8 cellular contexts compared by ENCODE assay signal in the genomic region with DNA sequence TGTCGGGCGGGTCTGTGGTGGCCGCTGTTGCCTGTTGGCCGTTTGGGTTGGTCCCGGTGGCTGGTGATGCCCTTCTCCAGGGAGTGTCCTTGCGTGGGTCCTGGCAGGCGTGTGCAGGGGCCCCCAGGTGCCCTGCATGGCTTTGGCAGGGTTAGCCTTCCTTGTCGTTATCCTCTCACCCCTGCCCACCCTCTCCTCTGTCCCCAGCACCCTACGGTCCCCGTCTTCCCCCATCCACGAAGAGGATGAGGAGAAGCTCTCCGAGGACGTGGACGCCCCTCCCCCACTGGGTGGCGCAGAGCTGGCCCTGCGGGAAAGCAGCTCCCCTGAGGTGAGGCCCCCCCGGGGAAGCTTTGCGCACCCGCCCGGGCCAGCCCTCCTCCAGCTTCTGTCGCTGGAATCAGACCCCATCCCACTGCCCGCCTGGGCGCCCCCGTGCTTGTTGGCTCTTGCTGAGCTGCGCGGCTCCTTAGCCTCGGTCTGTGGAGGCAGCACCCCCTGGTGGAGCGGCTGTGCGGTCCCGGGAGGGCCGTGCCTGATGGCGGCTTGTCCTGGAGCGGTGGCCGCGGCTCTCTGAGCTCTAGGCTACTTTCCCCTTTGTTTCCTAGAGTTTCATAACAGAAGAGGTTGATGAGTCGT. TPM values are rescaled to one million over a fixed set of nuclear protein-coding genes. Genes with fewer than 3 reads are reported as not detected.
DNase-seq lines count a peak whose midpoint lies in the region; TF ChIP-seq lines count a peak whose summit lies in the region.

No MANE protein-coding gene starts in this region.

- no peaks in the 10 kb centered on the region for H3K9me3 Mint-ChIP-seq in activated T-cell treated with anti-CD3 and anti-CD28 coated beads, Interleukin-2, amount 50 U/mL, for 24 hours
- H3K9me3 Mint-ChIP-seq in immature natural killer cell, result no peaks in the 10 kb centered on the region

- H3K4me1 Mint-ChIP-seq in activated T-cell treated with anti-CD3 and anti-CD28 coated beads, Interleukin-2, amount 50 U/mL, for 24 hours (ENCODE audit: low read depth), result peaks cover 15% of the 10 kb centered on the region
- no peaks in the 10 kb centered on the region for H3K4me1 Mint-ChIP-seq in immature natural killer cell

- H3K27me3 Mint-ChIP-seq in activated T-cell treated with anti-CD3 and anti-CD28 coated beads, Interleukin-2, amount 50 U/mL, for 24 hours, result no peaks in the 10 kb centered on the region
- peaks cover under 1 to 11% (median 1%) of the 10 kb centered on the region in 3 donors for H3K27me3 Mint-ChIP-seq in immature natural killer cell (ENCODE audit: low read depth in 3 of 3)

- H3K36me3 ChIP-seq in A673 (ENCODE audit: insufficient read depth, low read length, poor library complexity, severe bottlenecking), result no peaks in the 10 kb centered on the region

- H3K27me3 ChIP-seq in A673 (replicated peaks; ENCODE audit: insufficient read depth, low read depth, low read length, poor library complexity) (no peaks in the 10 kb centered on the region), HL-60 (ENCODE audit: insufficient read depth, poor library complexity, severe bottlenecking) (no peaks in the 10 kb centered on the region)

- H3K27ac ChIP-seq in A673 (ENCODE audit: low read depth, low read length, poor library complexity, severe bottlenecking) (no peak overlapping the region), HL-60 (replicated peaks) (peak overlapping the region; percentile 99)

- POLR2A ChIA-PET in A673 (lab: Charles Lee; ENCODE audit: low non-redundant PET), result no interaction called here

- H3K4me3 ChIP-seq in A673 (ENCODE audit: low read depth, low read length, poor library complexity, severe bottlenecking) (no peak overlapping the region), HL-60 (replicated peaks; ENCODE audit: insufficient read depth, low read length) (peak overlapping the region; percentile 33)

- CTCF ChIA-PET in A673 (lab: Charles Lee), result no interaction called here

- H3K36me3 Mint-ChIP-seq in activated T-cell treated with anti-CD3 and anti-CD28 coated beads, Interleukin-2, amount 50 U/mL, for 24 hours (ENCODE audit: low read depth), result peaks cover 73% of the 10 kb centered on the region
- peaks cover 0 to 8% (median 8%) of the 10 kb centered on the region in 3 donors for H3K36me3 Mint-ChIP-seq in immature natural killer cell

- DNase-seq in A673 (ENCODE audit: low spot score) (peak; percentile 35), HL-60 (ENCODE audit: low read depth in 1 of 2, low spot score in 1 of 2) (peak; percentile 65 to 88), iPS DF 19.7 (ENCODE audit: low read depth, low spot score) (peak; percentile 25), SW 1271 (lab: John Stamatoyannopoulos, UW) (no peak), immature natural killer cell (no peak), globus pallidus (ENCODE audit: low spot score) (no peak)
- peak; percentile 61 for DNase-seq in activated T-cell treated with anti-CD3 and anti-CD28 coated beads, Interleukin-2, amount 50 U/mL, for 24 hours
- DNase-seq in stimulated activated CD8-positive, alpha-beta memory T cell treated with anti-CD3 and anti-CD28 coated beads, Interleukin-2, amount 100 ng/mL, for 48 hours (ENCODE audit: low read depth in 2 of 2), result peak; percentile 43 to 45

- TF ChIP-seq CTCF in A673 (conservative IDR thresholded peaks at IDR 0.05; ENCODE audit: low read depth, low read length) (peak; percentile 47; the same call in 1 of the 2 replicates), HL-60 (IDR thresholded peaks at IDR 0.05; ENCODE audit: insufficient read depth, low read length) (peak; percentile 70)

- H3K4me3 Mint-ChIP-seq in activated T-cell treated with anti-CD3 and anti-CD28 coated beads, Interleukin-2, amount 50 U/mL, for 24 hours, result no peak overlapping the region
- no peak overlapping the region for H3K4me3 Mint-ChIP-seq in immature natural killer cell

- BruUV-seq in A673 (replicated peaks; lab: Mats Ljungman, UMichigan), result no TSS peak

- no peak overlapping the region for H3K27ac Mint-ChIP-seq in activated T-cell treated with anti-CD3 and anti-CD28 coated beads, Interleukin-2, amount 50 U/mL, for 24 hours
- no peak overlapping the region for H3K27ac Mint-ChIP-seq in immature natural killer cell

- H3K4me1 ChIP-seq in A673 (ENCODE audit: insufficient read depth, low read length, poor library complexity, severe bottlenecking), result peaks cover 7% of the 10 kb centered on the region

- no peaks in the 10 kb centered on the region for H3K9me3 ChIP-seq in A673 (ENCODE audit: low read depth, low read length, poor library complexity, severe bottlenecking)

- intact Hi-C loops in A673 (cut with micrococcal nuclease; ENCODE audit: unreplicated experiment), result no loop called here

RNA-seq across cellular contexts. Expression of a gene that starts 10.6 kb away (rescaled TPM):
- 29.7 and 33.8 TPM in 2 replicates for total RNA-seq in A673 (2021)
- 100 to 1,000 TPM in 1 of 3 donors, 10 to 100 TPM in 2; 86.5 to 125 (median 99.6) TPM for polyA plus RNA-seq in immature natural killer cell

RNA-seq across cellular contexts. Expression of a gene that starts 51.3 kb away (rescaled TPM):
- total RNA-seq in A673 (2021), result 26.9 and 30.3 TPM in 2 replicates
- 1 to 10 TPM; 1.4 to 6.4 (median 2.6) TPM for polyA plus RNA-seq in immature natural killer cell

RNA-seq across cellular contexts. Expression of a gene that starts 51.6 kb away (rescaled TPM):
- total RNA-seq in A673 (2021), result 0.15 and 0.72 TPM in 2 replicates
- under 1 TPM in 2 of 3 donors, not detected in 1; 0.15 to 0.22 TPM for polyA plus RNA-seq in immature natural killer cell

RNA-seq across cellular contexts. Expression of a gene that starts 58.1 kb away (rescaled TPM):
- 54.6 and 61.4 TPM in 2 replicates for total RNA-seq in A673 (2021)
- 10 to 100 TPM in 1 of 3 donors, 1 to 10 TPM in 2; 2.3 to 13.2 (median 3.5) TPM for polyA plus RNA-seq in immature natural killer cell

Comparison
In these comparisons a context has a peak if more than half of its experiments do, and no peak if none do; other contexts are left out.
1. DNase-seq: peak in A673 (single experiment), HL-60 (2 of 2), activated T-cell treated with anti-CD3 and anti-CD28 coated beads, Interleukin-2, amount 50 U/mL, for 24 hours (single experiment), iPS DF 19.7 (single experiment) and stimulated activated CD8-positive, alpha-beta memory T cell treated with anti-CD3 and anti-CD28 coated beads, Interleukin-2, amount 100 ng/mL, for 48 hours (2 of 2); none in SW 1271 (0 of 2), immature natural killer cell (0 of 3) and globus pallidus (single experiment).